In the genomic region with DNA sequence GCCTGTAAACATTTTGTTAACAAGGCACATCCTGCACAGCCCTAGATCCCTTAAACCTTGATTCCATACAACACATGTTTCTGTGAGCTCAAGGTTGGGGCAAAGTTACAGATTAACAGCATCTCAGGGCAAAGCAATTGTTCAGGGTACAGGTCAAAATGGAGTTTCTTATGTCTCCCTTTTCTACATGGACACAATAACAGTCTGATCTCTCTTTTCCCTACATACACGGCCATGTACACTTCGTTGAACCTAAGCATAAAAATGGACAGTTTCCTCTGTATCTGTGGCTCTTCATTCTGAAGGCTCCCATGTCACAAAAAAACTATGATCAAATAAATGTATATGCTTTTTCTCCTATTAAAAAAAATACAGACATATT, we compare ENCODE assay signal across 6 cellular contexts. TPM values are rescaled to one million over a fixed set of nuclear protein-coding genes. Genes with fewer than 3 reads are reported as not detected.
"Had no signal": no experiment of that assay in that cellular context is flagged by ENCODE, and none has a peak within 500 bp of the region (broad histone marks: within the 10 kb centered on the region; RNA-seq: fewer than 3 reads in every experiment).

No MANE protein-coding gene starts in this region.

RNA-seq across cellular contexts. Expression of a gene that starts 30.5 kb away (rescaled TPM):
- total RNA-seq: chondrocyte, fibroblast of lung, lung microvascular endothelial cell, myocyte, neural crest cell, psoas muscle had no signal
- polyA plus RNA-seq: fibroblast of lung had no signal
